Comparison of ENCODE assay signal across 1 cellular context in genomic region chr1:61270761-61271411, GRCh38.
TF ChIP-seq lines count a peak whose summit lies in the region.

No MANE protein-coding gene starts in this region.

TF ChIP-seq in K562, 482 proteins besides CTCF, POLR2A, EP300 and RAD21 (continued from another document and continues in another):
- TF ChIP-seq ARID3A (IDR thresholded peaks at IDR 0.05; ENCODE audit: borderline replicate concordance, low read depth, low read length) (peak; percentile 57; the same call in 1 of the 2 replicates), ZNF384 (IDR thresholded peaks at IDR 0.05; ENCODE audit: low read depth, low read length) (peak; percentile 80), CXXC5 (CRISPR knock-in tag; IDR thresholded peaks at IDR 0.05) (peak; percentile 29; the same call in 1 of the 2 replicates), CBFA2T2 (conservative IDR thresholded peaks at IDR 0.05) (peak; percentile 85), THAP12 (CRISPR knock-in tag; IDR thresholded peaks at IDR 0.05) (no peak), ZNF780A (CRISPR knock-in tag; IDR thresholded peaks at IDR 0.05) (no peak), THRB (CRISPR knock-in tag; conservative IDR thresholded peaks at IDR 0.05) (no peak), SP1 (CRISPR knock-in tag; IDR thresholded peaks at IDR 0.05) (peak; percentile 30; the same call in 1 of the 2 replicates), USF2 (CRISPR knock-in tag; IDR thresholded peaks at IDR 0.05) (no peak), PTBP1 (IDR thresholded peaks at IDR 0.05; ENCODE audit: low read depth, low read length) (no peak), FOXK2 (conservative IDR thresholded peaks at IDR 0.05 in 1 of 2, IDR thresholded peaks at IDR 0.05 in 1 of 2; ENCODE audit: low read depth in 2 of 2) (peak; percentile 27 to 31; a peak in 1 of 4 replicates), PKNOX1 (IDR thresholded peaks at IDR 0.05) (peak; percentile 38; the same call in 1 of the 2 replicates), TBL1XR1 (IDR thresholded peaks at IDR 0.05; ENCODE audit: low read length in 2 of 2) (peak in 1 of 2 experiments; percentile 69; a peak in 2 of 4 replicates), ZNF280B (CRISPR knock-in tag; IDR thresholded peaks at IDR 0.05) (no peak), ZFP30 (CRISPR knock-in tag; IDR thresholded peaks at IDR 0.05; ENCODE audit: borderline replicate concordance) (no peak), OTX1 (CRISPR knock-in tag; IDR thresholded peaks at IDR 0.05) (no peak), SMARCC2 (IDR thresholded peaks at IDR 0.05; ENCODE audit: low read depth) (peak; percentile 92), GATAD2B (IDR thresholded peaks at IDR 0.05; ENCODE audit: borderline replicate concordance) (peak; percentile 82; the same call in 1 of the 2 replicates), KLF16 (IDR thresholded peaks at IDR 0.05) (0 out of 2 replicates have a peak, but pooled peaks have one; percentile 68), DACH1 (IDR thresholded peaks at IDR 0.05; ENCODE audit: partially characterized antibody) (peak; percentile 73), NR4A1 (CRISPR knock-in tag; IDR thresholded peaks at IDR 0.05) (no peak), NR4A1 (tag; IDR thresholded peaks at IDR 0.05) (no peak), CREB1 (IDR thresholded peaks at IDR 0.05) (no peak; the same call in 1 of the 2 replicates), CREB1 (CRISPR knock-in tag; IDR thresholded peaks at IDR 0.05) (peak; percentile 47; the same call in 1 of the 2 replicates), ZNF165 (CRISPR knock-in tag; IDR thresholded peaks at IDR 0.05; ENCODE audit: borderline replicate concordance) (no peak), CBX8 (IDR thresholded peaks at IDR 0.05; ENCODE audit: borderline replicate concordance, extremely low read depth, low read depth, low read length, poor library complexity, severe bottlenecking) (no peak), TRIM28 (IDR thresholded peaks at IDR 0.05) (no peak), ELK3 (CRISPR knock-in tag; IDR thresholded peaks at IDR 0.05) (no peak), HDAC2 (IDR thresholded peaks at IDR 0.05) (peak; percentile 52; the same call in 1 of the 2 replicates), CTBP1 (IDR thresholded peaks at IDR 0.05; ENCODE audit: borderline replicate concordance) (peak; percentile 31; the same call in 1 of the 2 replicates), ZNF253 (CRISPR knock-in tag; conservative IDR thresholded peaks at IDR 0.05) (no peak), TSHZ1 (CRISPR knock-in tag; IDR thresholded peaks at IDR 0.05) (no peak), MYC (IDR thresholded peaks at IDR 0.05; ENCODE audit: low read depth, low read length) (0 out of 2 replicates have a peak, but pooled peaks have one; percentile 17), MYC (CRISPR knock-in tag; IDR thresholded peaks at IDR 0.05; ENCODE audit: borderline replicate concordance, low read depth) (no peak), JUND (IDR thresholded peaks at IDR 0.05; ENCODE audit: borderline replicate concordance, low read depth, low read length) (peak; percentile 97), JUND (tag; IDR thresholded peaks at IDR 0.05; ENCODE audit: borderline replicate concordance, low read depth, low read length) (peak; percentile 95; the same call in 2 of the 3 replicates), NFIC (IDR thresholded peaks at IDR 0.05) (peak; percentile 56), SMARCA4 (IDR thresholded peaks at IDR 0.05) (peak; percentile 98), CHAMP1 (IDR thresholded peaks at IDR 0.05) (peak; percentile 69; the same call in 1 of the 2 replicates), SRSF7 (optimal IDR thresholded peaks at IDR 0.05; ENCODE audit: low read depth, low read length) (no peak), SIN3B (IDR thresholded peaks at IDR 0.05; ENCODE audit: low read depth) (no peak), MEF2D (tag; conservative IDR thresholded peaks at IDR 0.05; ENCODE audit: low read depth) (0 out of 2 replicates have a peak, but pooled peaks have one; percentile 53), KDM4B (IDR thresholded peaks at IDR 0.05; ENCODE audit: borderline replicate concordance in 2 of 2, low read depth in 1 of 2) (no peak), FOXJ2 (tag; IDR thresholded peaks at IDR 0.05) (peak; percentile 87), MCM7 (IDR thresholded peaks at IDR 0.05) (no peak), CCNT2 (IDR thresholded peaks at IDR 0.05; ENCODE audit: borderline replicate concordance, extremely low read depth, insufficient read length, low read depth, low read length) (peak; percentile 25), ATF1 (CRISPR knock-in tag; IDR thresholded peaks at IDR 0.05) (no peak), ATF1 (tag; IDR thresholded peaks at IDR 0.05) (peak; percentile 48), MAFG (tag; conservative IDR thresholded peaks at IDR 0.05) (peak; percentile 22; the same call in 1 of the 2 replicates), NCOA1 (IDR thresholded peaks at IDR 0.05; ENCODE audit: low read depth) (0 out of 2 replicates have a peak, but pooled peaks have one; percentile 45), SMARCE1 (IDR thresholded peaks at IDR 0.05) (peak; percentile 97), PHB (CRISPR knock-in tag; IDR thresholded peaks at IDR 0.05) (no peak), MTA2 (IDR thresholded peaks at IDR 0.05; ENCODE audit: low read depth) (peak; percentile 73), PTRF (tag; IDR thresholded peaks at IDR 0.05) (no peak), ZNF316 (IDR thresholded peaks at IDR 0.05) (peak; percentile 59), TAF15 (IDR thresholded peaks at IDR 0.05; ENCODE audit: low read depth, low read length) (no peak), BMI1 (IDR thresholded peaks at IDR 0.05; ENCODE audit: low read length) (no peak), RCOR1 (IDR thresholded peaks at IDR 0.05; ENCODE audit: borderline replicate concordance in 1 of 2, low read depth in 2 of 2, low read length in 2 of 2) (peak in 1 of 2 experiments; percentile 76; a peak in 1 of 4 replicates), ZNF507 (tag; conservative IDR thresholded peaks at IDR 0.05) (no peak)
